ENCODE assay signal across 15 cellular contexts in genomic region chr2:97957432-97958183, GRCh38. TPM values are rescaled to one million over a fixed set of nuclear protein-coding genes. Genes with fewer than 3 reads are reported as not detected.
DNase-seq lines count a peak whose midpoint lies in the region; ATAC-seq, FAIRE-seq and TF ChIP-seq lines count a peak whose summit lies in the region.
"Had no signal": no experiment of that assay in that cellular context is flagged by ENCODE, and none has a peak within 500 bp of the region (broad histone marks: within the 10 kb centered on the region; RNA-seq: fewer than 3 reads in every experiment).

No MANE protein-coding gene starts in this region.

- H3K27me3 ChIP-seq in bronchial epithelial cell (ENCODE audit: control insufficient read depth, insufficient read depth, low read length) = no peaks in the 10 kb centered on the region
- H3K27me3 ChIP-seq: ascending aorta, gastroesophageal sphincter had no signal

- H3K4me3 ChIP-seq in GM08714 (ENCODE audit: low read length) = peak overlapping the region; percentile 23; the same call in 1 of the 2 replicates
- no peak overlapping the region for H3K4me3 ChIP-seq in bronchial epithelial cell (ENCODE audit: low read depth, low read length)
- H3K4me3 ChIP-seq: ascending aorta, gastroesophageal sphincter had no signal

- no peak for ATAC-seq in GM21723 (IDR thresholded peaks at IDR 0.05; ENCODE audit: unreplicated experiment)
- ATAC-seq: activated CD4-positive, CD25-positive, alpha-beta regulatory T cell treated with anti-CD3 and anti-CD28 coated beads, Interleukin-2, amount 50 U/mL, for 24 hours; gastroesophageal sphincter; sciatic nerve had no signal

- CTCF ChIA-PET in activated naive CD4-positive, alpha-beta T cell treated with anti-CD3 and anti-CD28 coated beads, Interleukin-2, amount 10 ng/mL, durations not matched to agents 7 days and 5 days (lab: Charles Lee) = interaction anchor here (0.7 to 1.7 kb wide), 2 partner anchors 139 to 151 kb away, joined by 3 to 4 read pairs; no protein-coding TSS in a partner anchor

- no peaks in the 10 kb centered on the region for H3K9me3 Mint-ChIP-seq in activated naive CD4-positive, alpha-beta T cell treated with anti-CD3 and anti-CD28 coated beads, Interleukin-2, amount 10 ng/mL, durations not matched to agents 7 days and 5 days
- H3K9me3 Mint-ChIP-seq: activated T-cell treated with anti-CD3 and anti-CD28 coated beads, Interleukin-2, amount 50 U/mL, for 24 hours had no signal

- H3K36me3 Mint-ChIP-seq in activated naive CD4-positive, alpha-beta T cell treated with anti-CD3 and anti-CD28 coated beads, Interleukin-2, amount 10 ng/mL, durations not matched to agents 7 days and 5 days = peaks cover 3% of the 10 kb centered on the region

- no peaks in the 10 kb centered on the region for H3K27me3 Mint-ChIP-seq in activated naive CD4-positive, alpha-beta T cell treated with anti-CD3 and anti-CD28 coated beads, Interleukin-2, amount 10 ng/mL, durations not matched to agents 7 days and 5 days
- H3K27me3 Mint-ChIP-seq: activated T-cell treated with anti-CD3 and anti-CD28 coated beads, Interleukin-2, amount 50 U/mL, for 24 hours had no signal

- H3K4me3 Mint-ChIP-seq in activated naive CD4-positive, alpha-beta T cell treated with anti-CD3 and anti-CD28 coated beads, Interleukin-2, amount 10 ng/mL, durations not matched to agents 7 days and 5 days = no peak overlapping the region
- H3K4me3 Mint-ChIP-seq: activated T-cell treated with anti-CD3 and anti-CD28 coated beads, Interleukin-2, amount 50 U/mL, for 24 hours; nephron had no signal

- no peaks in the 10 kb centered on the region for H3K9me3 ChIP-seq in KOPT-K1 (ENCODE audit: insufficient read depth, low read length, poor library complexity, severe bottlenecking)
- H3K9me3 ChIP-seq: ascending aorta, gastroesophageal sphincter had no signal

- no peak for TF ChIP-seq CTCF in bronchial epithelial cell (IDR thresholded peaks at IDR 0.05; ENCODE audit: insufficient read depth, low read length, severe bottlenecking)

- peak overlapping the region; percentile 35 for H3K27ac ChIP-seq in KOPT-K1 (ENCODE audit: low read depth, low read length, poor library complexity, severe bottlenecking)
- H3K27ac ChIP-seq: ascending aorta, gastroesophageal sphincter had no signal

- peaks cover 21% of the 10 kb centered on the region for H3K4me1 Mint-ChIP-seq in activated naive CD4-positive, alpha-beta T cell treated with anti-CD3 and anti-CD28 coated beads, Interleukin-2, amount 10 ng/mL, durations not matched to agents 7 days and 5 days

- no peak overlapping the region for H3K27ac Mint-ChIP-seq in activated naive CD4-positive, alpha-beta T cell treated with anti-CD3 and anti-CD28 coated beads, Interleukin-2, amount 10 ng/mL, durations not matched to agents 7 days and 5 days
- H3K27ac Mint-ChIP-seq: activated T-cell treated with anti-CD3 and anti-CD28 coated beads, Interleukin-2, amount 50 U/mL, for 24 hours; nephron had no signal

- no peaks in the 10 kb centered on the region for H3K36me3 ChIP-seq in KOPT-K1 (ENCODE audit: insufficient read depth, low read length)
- no peaks in the 10 kb centered on the region for H3K36me3 ChIP-seq in bronchial epithelial cell (ENCODE audit: control insufficient read depth, insufficient read depth, low read length)
- H3K36me3 ChIP-seq: ascending aorta, gastroesophageal sphincter had no signal

- no peak for FAIRE-seq in bronchial epithelial cell (lab: Jason Lieb, UNC)

- DNase-seq in bronchial epithelial cell (ENCODE audit: low read depth) (peak; percentile 12), renal cortical epithelial cell (ENCODE audit: low read depth) (peak; percentile 31), NCI-H187 (lab: John Stamatoyannopoulos, UW) (no peak)
- no peak for DNase-seq in activated naive CD4-positive, alpha-beta T cell treated with anti-CD3 and anti-CD28 coated beads, Interleukin-2, amount 10 ng/mL, durations not matched to agents 7 days and 5 days
- DNase-seq: activated T-cell treated with anti-CD3 and anti-CD28 coated beads, Interleukin-2, amount 50 U/mL, for 24 hours; kidney; NCI-H2171 had no signal

RNA-seq across cellular contexts. Expression of gene TMEM131, which starts 38.1 kb away (rescaled TPM):
- 14.0 and 14.7 TPM in 2 replicates for total RNA-seq in bronchial epithelial cell
- total RNA-seq in renal cortical epithelial cell = 11.1 and 46.9 TPM in 2 replicates

Comparison
In these comparisons a context has a peak if more than half of its experiments do, and no peak if none do; other contexts are left out.
1. DNase-seq: peak in bronchial epithelial cell (single experiment) and renal cortical epithelial cell (single experiment); none in activated naive CD4-positive, alpha-beta T cell treated with anti-CD3 and anti-CD28 coated beads, Interleukin-2, amount 10 ng/mL, durations not matched to agents 7 days and 5 days (single experiment) and NCI-H187 (0 of 2).